ENCODE assay signal across 8 cellular contexts in genomic region chr12:46373303-46374182, GRCh38. TPM values are rescaled to one million over a fixed set of nuclear protein-coding genes. Genes with fewer than 3 reads are reported as not detected.
DNase-seq lines count a peak whose midpoint lies in the region; ATAC-seq lines count a peak whose summit lies in the region.

No MANE protein-coding gene starts in this region.

- ATAC-seq in memory B cell (ENCODE audit: low read depth) (no peak), GM18517 (IDR thresholded peaks at IDR 0.05; ENCODE audit: unreplicated experiment) (no peak)
- no peak for ATAC-seq in stimulated activated naive CD8-positive, alpha-beta T cell treated with anti-CD3 and anti-CD28 coated beads, Interleukin-15, Interleukin-2, amounts not matched to agents 100 U/mL and 50 U/mL, for 24 hours

- peaks cover 37% of the 10 kb centered on the region for H3K36me3 ChIP-seq in MG63

- peak overlapping the region; percentile 88 for H3K4me3 ChIP-seq in MG63

- peak overlapping the region; percentile 100 for H3K27ac Mint-ChIP-seq in activated CD4-positive, alpha-beta T cell treated with anti-CD3 and anti-CD28 coated beads, Interleukin-2, amount 10 ng/mL, durations not matched to agents 7 days and 5 days
- H3K27ac Mint-ChIP-seq in memory B cell = peak overlapping the region; percentile 96

- H3K9me3 ChIP-seq in MG63 = no peaks in the 10 kb centered on the region

- peaks cover 52% of the 10 kb centered on the region for H3K4me1 Mint-ChIP-seq in activated CD4-positive, alpha-beta T cell treated with anti-CD3 and anti-CD28 coated beads, Interleukin-2, amount 10 ng/mL, durations not matched to agents 7 days and 5 days
- peaks cover 18% of the 10 kb centered on the region for H3K4me1 Mint-ChIP-seq in memory B cell

- peaks cover 37% of the 10 kb centered on the region for H3K36me3 Mint-ChIP-seq in activated CD4-positive, alpha-beta T cell treated with anti-CD3 and anti-CD28 coated beads, Interleukin-2, amount 10 ng/mL, durations not matched to agents 7 days and 5 days (ENCODE audit: low read depth)
- H3K36me3 Mint-ChIP-seq in memory B cell = peaks cover 2% of the 10 kb centered on the region

- H3K4me3 Mint-ChIP-seq in activated CD4-positive, alpha-beta T cell treated with anti-CD3 and anti-CD28 coated beads, Interleukin-2, amount 10 ng/mL, durations not matched to agents 7 days and 5 days = peak overlapping the region; percentile 97
- H3K4me3 Mint-ChIP-seq in memory B cell = peak overlapping the region; percentile 96

- DNase-seq in EL (peak; percentile 67), MG63 (peak; percentile 39), ecto neural progenitor cell (ENCODE audit: low spot score) (peak; percentile 86), memory B cell (ENCODE audit: low spot score in 2 of 2) (peak in 1 of 2 donors; percentile 29)
- peak; percentile 58 for DNase-seq in activated CD4-positive, alpha-beta T cell treated with anti-CD3 and anti-CD28 coated beads, Interleukin-2, amount 10 ng/mL, durations not matched to agents 7 days and 5 days
- DNase-seq in stimulated activated naive CD8-positive, alpha-beta T cell treated with anti-CD3 and anti-CD28 coated beads, Interleukin-15, Interleukin-2, amounts not matched to agents 100 U/mL and 50 U/mL, for 24 hours = peak; percentile 56
- no peak for DNase-seq in NK-92 treated with Interleukin-12 subunit alpha and Interleukin-12 subunit beta, amount 100 ng/mL, for 24 hours (lab: John Stamatoyannopoulos, UW)

- H3K27me3 ChIP-seq in MG63 = no peaks in the 10 kb centered on the region

- CTCF ChIA-PET in activated CD4-positive, alpha-beta T cell treated with anti-CD3 and anti-CD28 coated beads, Interleukin-2, amount 10 ng/mL, durations not matched to agents 7 days and 5 days (lab: Charles Lee) = interaction anchor here (0.8 kb wide), 1 partner anchor 288 kb away, joined by 3 read pairs; no protein-coding TSS in a partner anchor

- POLR2A ChIA-PET in activated CD4-positive, alpha-beta T cell treated with anti-CD3 and anti-CD28 coated beads, Interleukin-2, amount 10 ng/mL, durations not matched to agents 7 days and 5 days (lab: Charles Lee) = interaction anchor here (0.6 kb wide), 1 partner anchor 144 kb away, joined by 3 read pairs; no protein-coding TSS in a partner anchor

- no peaks in the 10 kb centered on the region for H3K27me3 Mint-ChIP-seq in activated CD4-positive, alpha-beta T cell treated with anti-CD3 and anti-CD28 coated beads, Interleukin-2, amount 10 ng/mL, durations not matched to agents 7 days and 5 days
- no peaks in the 10 kb centered on the region for H3K27me3 Mint-ChIP-seq in memory B cell

- H3K9me3 Mint-ChIP-seq in activated CD4-positive, alpha-beta T cell treated with anti-CD3 and anti-CD28 coated beads, Interleukin-2, amount 10 ng/mL, durations not matched to agents 7 days and 5 days = no peaks in the 10 kb centered on the region
- H3K9me3 Mint-ChIP-seq in memory B cell = peaks cover 2% of the 10 kb centered on the region

RNA-seq across cellular contexts. Expression of gene SLC38A2, which starts 1.0 kb away (rescaled TPM):
- total RNA-seq in MG63 (2014; rRNA removed; shearing (Covaris generic); ENCODE audit: low replicate concordance) = 331 and 535 TPM in 2 replicates
- 100 to 1,000 TPM; 216 to 283 TPM for total RNA-seq in activated CD4-positive, alpha-beta T cell treated with anti-CD3 and anti-CD28 coated beads, Interleukin-2, amount 10 ng/mL, durations not matched to agents 7 days and 5 days
